Comparison of ENCODE assay signal across 22 cellular contexts in the genomic region with DNA sequence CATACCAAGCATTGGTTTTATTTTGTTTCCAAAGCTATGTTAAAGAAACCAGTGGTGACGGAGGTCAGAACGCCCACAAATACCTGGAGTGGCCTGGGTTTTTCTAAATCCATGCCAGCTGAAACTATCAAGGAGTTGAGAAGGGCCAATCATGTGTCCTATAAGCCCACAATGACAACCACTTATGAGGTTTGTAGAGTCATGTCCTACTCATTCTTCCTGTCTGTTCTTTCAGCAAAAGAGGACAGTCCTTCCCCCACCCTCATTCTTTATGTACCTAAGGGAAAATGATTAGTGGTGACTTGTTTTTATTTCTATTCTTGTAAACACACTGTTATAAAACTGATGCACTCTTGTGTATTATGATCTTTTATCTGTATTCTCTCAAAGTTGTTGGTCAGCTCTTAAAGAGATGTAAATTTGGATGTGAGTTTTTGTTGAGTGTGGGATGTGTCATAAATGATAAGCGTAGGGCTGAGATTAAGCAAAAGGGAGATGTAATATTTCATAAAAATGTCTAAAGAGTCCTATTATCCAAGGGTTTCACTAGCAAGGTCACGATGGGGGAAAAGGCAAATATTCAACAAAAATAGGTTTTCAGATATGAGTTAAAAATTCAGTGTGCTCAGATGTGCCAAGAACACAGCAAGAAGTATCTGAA.
A peak's percentile ranks its signal among the peaks of the same experiment; 100 is the strongest.
DNase-seq lines count a peak whose midpoint lies in the region; ATAC-seq and TF ChIP-seq lines count a peak whose summit lies in the region.
"Had no signal": no experiment of that assay in that cellular context is flagged by ENCODE, and none has a peak within 500 bp of the region (broad histone marks: within the 10 kb centered on the region; RNA-seq: fewer than 3 reads in every experiment).

No MANE protein-coding gene starts in this region.

- no peaks in the 10 kb centered on the region for H3K27me3 Mint-ChIP-seq in osteocyte (ENCODE audit: unreplicated experiment)
- no peaks in the 10 kb centered on the region for H3K27me3 Mint-ChIP-seq in natural killer cell treated with Interleukin-12 subunit alpha and Interleukin-12 subunit beta and Interleukin-15 and Interleukin-18, amount 100 ng/mL, for 72 hours
- H3K27me3 Mint-ChIP-seq: brain had no signal

- H3K4me3 Mint-ChIP-seq in osteocyte (ENCODE audit: unreplicated experiment): no peak overlapping the region
- H3K4me3 Mint-ChIP-seq in natural killer cell treated with Interleukin-12 subunit alpha and Interleukin-12 subunit beta and Interleukin-15 and Interleukin-18, amount 100 ng/mL, for 72 hours: no peak overlapping the region
- H3K4me3 Mint-ChIP-seq: brain, WTC11 had no signal

- no peak for ATAC-seq in natural killer cell treated with Interleukin-12 subunit alpha and Interleukin-12 subunit beta and Interleukin-15 and Interleukin-18, amount 100 ng/mL, for 72 hours
- ATAC-seq: stimulated activated naive CD8-positive, alpha-beta T cell treated with anti-CD3 and anti-CD28 coated beads, Interleukin-15, Interleukin-2, amounts not matched to agents 100 U/mL and 50 U/mL, for 24 hours; WTC11 had no signal

- peaks cover 45% of the 10 kb centered on the region for H3K36me3 Mint-ChIP-seq in osteocyte (ENCODE audit: unreplicated experiment)
- no peaks in the 10 kb centered on the region for H3K36me3 Mint-ChIP-seq in natural killer cell treated with Interleukin-12 subunit alpha and Interleukin-12 subunit beta and Interleukin-15 and Interleukin-18, amount 100 ng/mL, for 72 hours
- H3K36me3 Mint-ChIP-seq: WTC11 had no signal

- H3K4me1 Mint-ChIP-seq in osteocyte (ENCODE audit: unreplicated experiment): peaks cover 22% of the 10 kb centered on the region
- no peaks in the 10 kb centered on the region for H3K4me1 Mint-ChIP-seq in natural killer cell treated with Interleukin-12 subunit alpha and Interleukin-12 subunit beta and Interleukin-15 and Interleukin-18, amount 100 ng/mL, for 72 hours (ENCODE audit: low read depth in 2 of 2)
- H3K4me1 Mint-ChIP-seq: WTC11 had no signal

- H3K27ac Mint-ChIP-seq in osteocyte (ENCODE audit: unreplicated experiment): peak overlapping the region; percentile 45
- no peak overlapping the region for H3K27ac Mint-ChIP-seq in natural killer cell treated with Interleukin-12 subunit alpha and Interleukin-12 subunit beta and Interleukin-15 and Interleukin-18, amount 100 ng/mL, for 72 hours
- H3K27ac Mint-ChIP-seq: WTC11 had no signal

- no peaks in the 10 kb centered on the region for H3K9me3 Mint-ChIP-seq in osteocyte (ENCODE audit: unreplicated experiment)
- H3K9me3 Mint-ChIP-seq in natural killer cell treated with Interleukin-12 subunit alpha and Interleukin-12 subunit beta and Interleukin-15 and Interleukin-18, amount 100 ng/mL, for 72 hours: no peaks in the 10 kb centered on the region
- H3K9me3 Mint-ChIP-seq: brain, WTC11 had no signal

- TF ChIP-seq CTCF in epithelial cell of esophagus (IDR thresholded peaks at IDR 0.05; ENCODE audit: insufficient read depth, low read depth, low read length, missing control alignments): no peak
- no peak for TF ChIP-seq CTCF in osteocyte (IDR thresholded peaks at IDR 0.05)

- DNase-seq in NCI-H2029 treated with DMSO at 0.1 percent for 48 hours (lab: John Stamatoyannopoulos, UW) (peak; percentile 10), NCI-H2029 (lab: John Stamatoyannopoulos, UW) (no peak), HT1080 (ENCODE audit: low read depth) (peak; percentile 72), epithelial cell of esophagus (ENCODE audit: low read depth) (peak; percentile 74), osteocyte (ENCODE audit: extremely low spot score, unreplicated experiment) (no peak)
- no peak for DNase-seq in stimulated activated naive CD4-positive, alpha-beta T cell (lab: John Stamatoyannopoulos, UW)
- DNase-seq in natural killer cell treated with Interleukin-12 subunit alpha and Interleukin-12 subunit beta and Interleukin-15 and Interleukin-18, amount 100 ng/mL, for 72 hours (ENCODE audit: low spot score): no peak
- DNase-seq in activated CD4-positive, alpha-beta T cell treated with anti-CD3 and anti-CD28 coated beads, Interleukin-2, amount 50 U/mL, for 1 hour: no peak
- DNase-seq: 8988T; activated CD4-positive, alpha-beta T cell treated with anti-CD3 and anti-CD28 coated beads, Interleukin-2, amount 50 U/mL, for 4 hours; BE2C; DND-41; mucosa of descending colon; NCI-H2081 treated with DMSO at 0.1 percent for 48 hours; NCI-H510A; NK-92 treated with Interleukin-12 subunit alpha and Interleukin-12 subunit beta, amount 100 ng/mL, for 24 hours; Peyer's patch; stimulated activated CD4-positive, alpha-beta T cell treated with anti-CD3 and anti-CD28 coated beads, Interleukin-4, amount 100 ng/mL, for 24 hours; stimulated activated naive CD8-positive, alpha-beta T cell treated with anti-CD3 and anti-CD28 coated beads, Interleukin-15, Interleukin-2, amounts not matched to agents 100 U/mL and 50 U/mL, for 24 hours had no signal

- H3K4me3 ChIP-seq in epithelial cell of esophagus (ENCODE audit: low read length): no peak overlapping the region
- H3K4me3 ChIP-seq: coronary artery, mucosa of descending colon, Peyer's patch had no signal

Comparison
In these comparisons a context has a peak if more than half of its experiments do, and no peak if none do; other contexts are left out.
1. DNase-seq: peak in NCI-H2029 treated with DMSO at 0.1 percent for 48 hours (single experiment), HT1080 (single experiment) and epithelial cell of esophagus (single experiment); none in NCI-H2029 (single experiment), osteocyte (single experiment), stimulated activated naive CD4-positive, alpha-beta T cell (0 of 6), natural killer cell treated with Interleukin-12 subunit alpha and Interleukin-12 subunit beta and Interleukin-15 and Interleukin-18, amount 100 ng/mL, for 72 hours (single experiment) and activated CD4-positive, alpha-beta T cell treated with anti-CD3 and anti-CD28 coated beads, Interleukin-2, amount 50 U/mL, for 1 hour (single experiment).